In genomic region chr12:110934093-110934852, GRCh38 we compare ENCODE assay signal across 18 cellular contexts. TPM values are rescaled to one million over a fixed set of nuclear protein-coding genes. Genes with fewer than 3 reads are reported as not detected.
A peak's percentile ranks its signal among the peaks of the same experiment; 100 is the strongest.
DNase-seq lines count a peak whose midpoint lies in the region; ATAC-seq, FAIRE-seq and TF ChIP-seq lines count a peak whose summit lies in the region.
"Had no signal": no experiment of that assay in that cellular context is flagged by ENCODE, and none has a peak within 500 bp of the region (broad histone marks: within the 10 kb centered on the region; RNA-seq: fewer than 3 reads in every experiment).

No MANE protein-coding gene starts in this region.

- H2AFZ ChIP-seq in K562 (ENCODE audit: low read depth, low read length) = no peak overlapping the region

- no peaks in the 10 kb centered on the region for H4K20me1 ChIP-seq in K562 (replicated peaks; ENCODE audit: control insufficient read depth, insufficient read depth, low read length)
- H4K20me1 ChIP-seq: BLaER1 treated with 17β-estradiol and CSF1 and Interleukin-3, amounts not matched to agents 10 nM and 100 nM had no signal

- no peak for TF ChIP-seq POLR2A in K562 (conservative IDR thresholded peaks at IDR 0.05)

- no peak for TF ChIP-seq EP300 in K562 (IDR thresholded peaks at IDR 0.05; ENCODE audit: low read length)

- no peaks in the 10 kb centered on the region for H3K79me2 ChIP-seq in K562 (ENCODE audit: control insufficient read depth, insufficient read depth, low read length)

- no peak overlapping the region for H3K27ac ChIP-seq in K562 (ENCODE audit: extremely low read depth, low read depth, low read length)
- H3K27ac ChIP-seq: BLaER1 treated with 17β-estradiol and CSF1 and Interleukin-3, amounts not matched to agents 10 nM and 100 nM; prostate gland had no signal

- no peak for TF ChIP-seq CTCF in K562 (IDR thresholded peaks at IDR 0.05 in 2 of 3, conservative IDR thresholded peaks at IDR 0.05 in 1 of 3; ENCODE audit: insufficient read depth in 2 of 3, low read depth in 1 of 3, low read length in 3 of 3)

- BruUV-seq in K562 (replicated peaks; lab: Mats Ljungman, UMichigan) = no TSS peak

- no peaks in the 10 kb centered on the region for H3K36me3 ChIP-seq in K562 (ENCODE audit: control insufficient read depth, insufficient read depth, low read length)
- H3K36me3 ChIP-seq: BLaER1 treated with 17β-estradiol and CSF1 and Interleukin-3, amounts not matched to agents 10 nM and 100 nM; prostate gland had no signal

- 0% methylated on average over 3 of the region's 3 CpGs for WGBS in K562 (ENCODE audit: insufficient coverage, low coverage, missing lambda C conversion rate)

- in situ Hi-C loops in K562 (cut with MboI) = loop anchor here (10.0 kb wide), 1 partner anchor 381 kb away; no protein-coding TSS in a partner anchor

- no peak overlapping the region for H3K9ac ChIP-seq in K562 (ENCODE audit: insufficient read depth in 1 of 2, low read depth in 2 of 2, low read length in 2 of 2)
- H3K9ac ChIP-seq: BLaER1 treated with 17β-estradiol and CSF1 and Interleukin-3, amounts not matched to agents 10 nM and 100 nM had no signal

- no peaks in the 10 kb centered on the region for H3K9me1 ChIP-seq in K562 (ENCODE audit: control insufficient read depth, insufficient read depth, low read length)

- FAIRE-seq in K562 (lab: Jason Lieb, UNC) = no peak
- FAIRE-seq: endothelial cell of umbilical vein had no signal

- peaks cover 4 to 21% of the 10 kb centered on the region in 2 experiments; a peak in 3 of 5 replicates for H3K27me3 ChIP-seq in K562 (ENCODE audit: control insufficient read depth in 2 of 2, insufficient read depth in 2 of 2, low read length in 2 of 2)
- H3K27me3 ChIP-seq: BLaER1 treated with 17β-estradiol and CSF1 and Interleukin-3, amounts not matched to agents 10 nM and 100 nM had no signal

- ATAC-seq in K562 = no peak
- ATAC-seq in GM19395 (IDR thresholded peaks at IDR 0.05; ENCODE audit: unreplicated experiment) = no peak
- ATAC-seq: stimulated activated naive CD8-positive, alpha-beta T cell treated with anti-CD3 and anti-CD28 coated beads, Interleukin-15, amount 100 ng/mL, for 72 hours had no signal

- no peak for TF ChIP-seq RAD21 in K562 (CRISPR knock-in tag; conservative IDR thresholded peaks at IDR 0.05 in 1 of 2, IDR thresholded peaks at IDR 0.05 in 1 of 2)

- peaks cover 0 to 9% of the 10 kb centered on the region in 2 experiments; a peak in 2 of 5 replicates for H3K4me1 ChIP-seq in K562 (replicated peaks in 1 of 2; ENCODE audit: control insufficient read depth in 2 of 2, insufficient read depth in 2 of 2, low read length in 2 of 2)
- H3K4me1 ChIP-seq: prostate gland had no signal

- CTCF ChIA-PET in K562 (lab: Yijun Ruan, JAX; ENCODE audit: low intra/inter-chr PET ratio) = no interaction called here

- POLR2A ChIA-PET in K562 (lab: Yijun Ruan, JAX) = interaction anchor here (0.6 kb wide), 1 partner anchor 363 kb away, joined by 3 read pairs; no protein-coding TSS in a partner anchor

- intact Hi-C loops in K562 (cut with micrococcal nuclease) = no loop called here

- DNase-seq in ELF-1 (ENCODE audit: low read depth, low spot score) = peak; percentile 78
- peak; percentile 85 for DNase-seq in LoVo (ENCODE audit: low spot score)
- no peak for DNase-seq in K562 (ENCODE audit: extremely low read depth in 1 of 4, low spot score in 3 of 4)
- DNase-seq in kidney tubule cell (ENCODE audit: low spot score) = peak; percentile 75
- no peak for DNase-seq in NCI-H146 treated with DMSO at 0.1 percent for 48 hours (lab: John Stamatoyannopoulos, UW; ENCODE audit: unreplicated experiment)
- no peak for DNase-seq in activated CD4-positive, CD25-positive, alpha-beta regulatory T cell (lab: John Stamatoyannopoulos, UW)
- no peak for DNase-seq in stimulated activated naive CD4-positive, alpha-beta T cell (lab: John Stamatoyannopoulos, UW)
- DNase-seq: activated CD4-positive, alpha-beta T cell treated with anti-CD3 and anti-CD28 coated beads for 48 hours; KBM-7; NCI-H187 treated with DMSO at 0.1 percent for 48 hours; NK-92 treated with Interleukin-12 subunit alpha and Interleukin-12 subunit beta, amount 100 ng/mL, for 24 hours; stimulated activated naive CD8-positive, alpha-beta T cell treated with anti-CD3 and anti-CD28 coated beads, Interleukin-15, amount 100 ng/mL, for 72 hours had no signal

- no peak overlapping the region for H3K4me2 ChIP-seq in K562 (ENCODE audit: insufficient read depth, low read length)
- H3K4me2 ChIP-seq: BLaER1 treated with 17β-estradiol and CSF1 and Interleukin-3, amounts not matched to agents 10 nM and 100 nM had no signal

- H3K9me3 ChIP-seq in K562 (replicated peaks; ENCODE audit: control insufficient read depth, insufficient read depth, low read depth, low read length) = no peaks in the 10 kb centered on the region
- H3K9me3 ChIP-seq: BLaER1 treated with 17β-estradiol and CSF1 and Interleukin-3, amounts not matched to agents 10 nM and 100 nM; prostate gland had no signal

- no peak overlapping the region for H3K4me3 ChIP-seq in K562
- H3K4me3 ChIP-seq: BLaER1 treated with 17β-estradiol and CSF1 and Interleukin-3, amounts not matched to agents 10 nM and 100 nM; prostate gland had no signal

TF ChIP-seq in K562, 482 proteins besides CTCF, POLR2A, EP300 and RAD21:
- peak; percentile 79 for TF ChIP-seq ZNF23 (CRISPR knock-in tag; IDR thresholded peaks at IDR 0.05)
- TF ChIP-seq DIDO1 (tag; IDR thresholded peaks at IDR 0.05; ENCODE audit: low read depth) = no peak
- TF ChIP-seq MLLT1 (IDR thresholded peaks at IDR 0.05) = peak in 1 of 2 experiments; percentile 86; a peak in 2 of 4 replicates
- peak; percentile 91 for TF ChIP-seq ZBTB17 (CRISPR knock-in tag; IDR thresholded peaks at IDR 0.05)
TF ChIP-seq in K562: peak in this region for 3.

RNA-seq across cellular contexts. Expression of gene MYL2, which starts 13.9 kb away (rescaled TPM):
- not detected in 2 replicates for total RNA-seq in K562 (2011; cell fraction: chromatin; rRNA removed; ENCODE audit: low replicate concordance)
- not detected in 2 replicates for total RNA-seq in K562 (2011; cell fraction: nucleolus; rRNA removed)
- not detected in 2 replicates for total RNA-seq in K562 (2011; cell fraction: nucleoplasm; rRNA removed)
- total RNA-seq in K562 (2014; rRNA removed) (not detected in 2 replicates), K562 (2014; rRNA removed; fragmentation: Illumina TruSeq; extraction: Trizol) (not detected in 2 replicates), K562 (2015; rRNA removed; fragmentation: Illumina TruSeq; extraction: Trizol) (not detected in 2 replicates), K562 (2021) (not detected in 2 replicates)
- polyA plus RNA-seq in K562 (2011; rRNA removed) (not detected in 2 replicates), K562 (2014; fragmentation: Illumina TruSeq; extraction: Trizol) (not detected in 2 replicates), K562 (2014; fragmentation: Nextera tagmentation; extraction: Ambion mirVana) (not detected), K562 (2014; rRNA removed) (not detected in 2 replicates)
- not detected in 2 replicates for polyA plus RNA-seq in K562 (2011; cell fraction: cytosol; rRNA removed)
- not detected in 2 replicates for polyA plus RNA-seq in K562 (2011; cell fraction: nucleus; rRNA removed)
- polyA plus RNA-seq in K562 (2012) = not detected in 2 replicates
- not detected in 2 replicates for polyA minus RNA-seq in K562 (2011; rRNA and poly(A)+ RNA removed)
- polyA minus RNA-seq in K562 (2011; cell fraction: cytosol; rRNA and poly(A)+ RNA removed) = not detected in 2 replicates
- not detected in 2 replicates for polyA minus RNA-seq in K562 (2011; cell fraction: nucleus; rRNA and poly(A)+ RNA removed)
- total RNA-seq: mononuclear cell; T-helper 1 cell treated with Interleukin-12 subunit alpha and Interleukin-12 subunit beta and Interleukin-4 antibody, amounts not matched to agents 30 ng/mL and 1 ng/mL, for 36 hours had no signal
- polyA plus RNA-seq: endothelial cell of umbilical vein had no signal

Comparison
In these comparisons a context has a peak if more than half of its experiments do, and no peak if none do; other contexts are left out.
1. DNase-seq: peak in ELF-1 (single experiment), LoVo (single experiment) and kidney tubule cell (single experiment); none in K562 (0 of 4), NCI-H146 treated with DMSO at 0.1 percent for 48 hours (single experiment), activated CD4-positive, CD25-positive, alpha-beta regulatory T cell (0 of 4) and stimulated activated naive CD4-positive, alpha-beta T cell (0 of 6).